9 cellular contexts compared by ENCODE assay signal in the genomic region with DNA sequence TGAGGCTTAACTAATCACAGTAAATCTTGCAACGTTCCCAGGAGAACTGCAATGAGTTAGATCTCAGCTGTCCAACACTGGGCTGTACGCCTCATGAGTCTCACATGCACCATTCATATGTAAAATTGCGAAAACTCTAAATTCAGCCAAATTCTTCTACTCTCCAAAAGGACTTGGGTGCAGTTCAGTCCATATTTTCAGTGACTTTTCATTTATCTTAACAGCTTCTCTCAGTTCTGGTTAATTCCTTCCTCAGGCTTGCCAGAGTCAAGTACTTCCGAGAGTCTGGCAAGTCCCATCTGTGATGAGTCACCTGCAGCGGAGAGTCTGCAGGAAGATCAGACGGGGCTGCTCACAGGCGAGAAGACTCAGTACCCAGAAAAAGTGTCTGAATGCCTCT.
A peak's percentile ranks its signal among the peaks of the same experiment; 100 is the strongest.
DNase-seq lines count a peak whose midpoint lies in the region.
"Had no signal": no experiment of that assay in that cellular context is flagged by ENCODE, and none has a peak within 500 bp of the region (broad histone marks: within the 10 kb centered on the region; RNA-seq: fewer than 3 reads in every experiment).

No MANE protein-coding gene starts in this region.

- H3K4me3 ChIP-seq in skeletal muscle cell (ENCODE audit: low read depth, low read length): no peak overlapping the region
- H3K4me3 ChIP-seq: BLaER1 treated with 17β-estradiol and CSF1 and Interleukin-3, amounts not matched to agents 10 nM and 100 nM had no signal

- DNase-seq in SIG-M5 treated with dmso at 0.1 percent for 504 hours (lab: John Stamatoyannopoulos, UW; ENCODE audit: unreplicated experiment) (peak; percentile 26), SIG-M5 (lab: John Stamatoyannopoulos, UW) (no peak), RKO (ENCODE audit: low spot score) (peak; percentile 81), fibroblast of peridontal ligament (ENCODE audit: extremely low read depth) (peak; percentile 99), skeletal muscle cell (ENCODE audit: low read depth) (peak; percentile 80), COR-L47 (lab: John Stamatoyannopoulos, UW) (no peak), NCI-H1417 treated with DMSO at 0.1 percent for 48 hours (lab: John Stamatoyannopoulos, UW) (no peak), NCI-H2029 (lab: John Stamatoyannopoulos, UW) (no peak)

Comparison
In these comparisons a context has a peak if more than half of its experiments do, and no peak if none do; other contexts are left out.
1. DNase-seq: peak in SIG-M5 treated with dmso at 0.1 percent for 504 hours (single experiment), RKO (single experiment), fibroblast of peridontal ligament (single experiment) and skeletal muscle cell (single experiment); none in SIG-M5 (single experiment), COR-L47 (single experiment), NCI-H1417 treated with DMSO at 0.1 percent for 48 hours (single experiment) and NCI-H2029 (single experiment).